Comparison of ENCODE assay signal across 16 cellular contexts in the genomic region with DNA sequence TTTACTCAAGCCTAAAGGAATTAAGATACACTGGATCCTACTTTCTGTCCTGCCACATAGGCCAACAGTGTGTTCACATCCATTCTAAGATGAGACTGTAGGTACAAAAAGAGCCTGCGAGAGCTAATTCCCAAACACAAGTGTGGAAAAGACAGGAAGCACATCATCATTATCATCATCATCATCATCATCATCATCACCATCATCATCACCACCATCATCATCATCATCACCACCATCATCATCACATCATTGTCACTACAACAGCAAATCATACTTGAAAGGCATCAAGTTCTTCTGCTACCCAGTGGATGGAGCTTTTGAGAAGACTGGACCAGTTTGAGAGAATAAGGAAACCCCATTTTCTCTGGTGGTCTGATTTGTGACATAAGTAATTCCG.
DNase-seq lines count a peak whose midpoint lies in the region; ATAC-seq and TF ChIP-seq lines count a peak whose summit lies in the region.
"Had no signal": no experiment of that assay in that cellular context is flagged by ENCODE, and none has a peak within 500 bp of the region (broad histone marks: within the 10 kb centered on the region; RNA-seq: fewer than 3 reads in every experiment).

No MANE protein-coding gene starts in this region.

- H2BK120ac ChIP-seq in IMR-90 (ENCODE audit: low read depth, low read length), result no peak overlapping the region

- CTCF ChIA-PET in HEK293 (lab: Yijun Ruan, JAX) (interaction anchor here (0.6 kb wide), 2 partner anchors 746 to 1594 kb away, joined by 3 read pairs; no protein-coding TSS in a partner anchor), IMR-90 (lab: Yijun Ruan, JAX) (interaction anchor here (0.6 kb wide), 1 partner anchor 257 kb away, joined by 4 read pairs; no protein-coding TSS in a partner anchor)

- H2BK5ac ChIP-seq in IMR-90 (ENCODE audit: low read depth, low read length, poor library complexity, severe bottlenecking), result no peak overlapping the region

- no peaks in the 10 kb centered on the region for H4K20me1 ChIP-seq in IMR-90 (ENCODE audit: insufficient read depth, low read length)

- peak overlapping the region; percentile 4 for H3K27ac Mint-ChIP-seq in neural crest cell (ENCODE audit: unreplicated experiment)
- H3K27ac Mint-ChIP-seq: CD4-positive, alpha-beta memory T cell; GM23338 had no signal

- no peak for TF ChIP-seq CTCF in HEK293 (tag by site-specific recombination; IDR thresholded peaks at IDR 0.05)
- no peak for TF ChIP-seq CTCF in IMR-90 (conservative IDR thresholded peaks at IDR 0.05; ENCODE audit: low read depth, low read length)
- TF ChIP-seq CTCF in neural crest cell (conservative IDR thresholded peaks at IDR 0.05), result no peak
- no peak for TF ChIP-seq CTCF in Peyer's patch (IDR thresholded peaks at IDR 0.05)

- no peaks in the 10 kb centered on the region for H3K27me3 ChIP-seq in IMR-90 (ENCODE audit: control insufficient read depth, insufficient read depth, low read length)
- no peaks in the 10 kb centered on the region for H3K27me3 ChIP-seq in Peyer's patch

- H2BK20ac ChIP-seq in IMR-90 (ENCODE audit: low read depth, low read length), result no peak overlapping the region

- no TSS peak for BruUV-seq in IMR-90 (replicated peaks; lab: Mats Ljungman, UMichigan)

- no peaks in the 10 kb centered on the region for H3K36me3 Mint-ChIP-seq in neural crest cell (ENCODE audit: low read depth)
- H3K36me3 Mint-ChIP-seq: CD4-positive, alpha-beta memory T cell had no signal

- H3K4me1 ChIP-seq in HEK293 (ENCODE audit: control insufficient read depth, insufficient read depth, low read length) (no peaks in the 10 kb centered on the region; the same call in 1 of the 2 replicates), IMR-90 (ENCODE audit: control insufficient read depth, insufficient read depth, low read length) (peaks cover 5% of the 10 kb centered on the region), Peyer's patch (no peaks in the 10 kb centered on the region)

- H3K9me3 ChIP-seq in HEK293 (ENCODE audit: control insufficient read depth, insufficient read depth, low read depth, low read length) (no peaks in the 10 kb centered on the region), IMR-90 (ENCODE audit: control insufficient read depth, insufficient read depth, low read length) (no peaks in the 10 kb centered on the region), Peyer's patch (no peaks in the 10 kb centered on the region)

- no peaks in the 10 kb centered on the region for H3K27me3 Mint-ChIP-seq in neural crest cell (ENCODE audit: low read depth)

- H3K4me3 ChIP-seq in HEK293 (ENCODE audit: low read depth, low read length), result no peak overlapping the region
- H3K4me3 ChIP-seq in IMR-90 (ENCODE audit: insufficient read depth, low read depth, low read length), result no peak overlapping the region
- H3K4me3 ChIP-seq in Peyer's patch, result no peak overlapping the region
- H3K4me3 ChIP-seq: GM23338 had no signal

- no peak for ATAC-seq in IMR-90 (ENCODE audit: low read depth)
- ATAC-seq: GM23338 had no signal

- no peak overlapping the region for H4K91ac ChIP-seq in IMR-90 (ENCODE audit: insufficient read depth, low read depth, low read length)

- H3K9ac ChIP-seq in IMR-90 (ENCODE audit: low read depth, low read length), result no peak overlapping the region

- H4K5ac ChIP-seq in IMR-90 (ENCODE audit: low read depth, low read length), result no peak overlapping the region

- H3K4ac ChIP-seq in IMR-90 (ENCODE audit: low read depth, low read length), result no peak overlapping the region

- no peak overlapping the region for H2AFZ ChIP-seq in IMR-90 (replicated peaks; ENCODE audit: low read length, poor library complexity)
- H2AFZ ChIP-seq: GM23338 had no signal

- no peak overlapping the region for H3K23ac ChIP-seq in IMR-90 (ENCODE audit: low read depth, low read length)

- H3K4me1 Mint-ChIP-seq in neural crest cell, result peaks cover 26% of the 10 kb centered on the region

- no peaks in the 10 kb centered on the region for H3K79me1 ChIP-seq in IMR-90 (ENCODE audit: low read depth in 1 of 2, low read length in 2 of 2)

- no peak overlapping the region for H2AK5ac ChIP-seq in IMR-90 (ENCODE audit: low read depth, low read length)

- no peak overlapping the region for H3K56ac ChIP-seq in IMR-90 (ENCODE audit: extremely low read depth, insufficient read depth, low read length)

- H3K14ac ChIP-seq in IMR-90 (replicated peaks; ENCODE audit: low read depth, low read length), result no peak overlapping the region

- no peak overlapping the region for H2AK9ac ChIP-seq in IMR-90 (replicated peaks; ENCODE audit: low read depth, low read length, poor library complexity)

- H3K36me3 ChIP-seq in HEK293 (ENCODE audit: control insufficient read depth in 2 of 2, insufficient read depth in 1 of 2, low read length in 2 of 2) (no peaks in the 10 kb centered on the region), IMR-90 (ENCODE audit: control insufficient read depth, insufficient read depth, low read length) (no peaks in the 10 kb centered on the region), Peyer's patch (no peaks in the 10 kb centered on the region)

- in situ Hi-C loops in IMR-90 (cut with MboI; ENCODE audit: low sequenced_read_pairs), result no loop called here

- no peak overlapping the region for H3K4me3 Mint-ChIP-seq in neural crest cell
- H3K4me3 Mint-ChIP-seq: CD4-positive, alpha-beta memory T cell; GM23338 had no signal

- H3K27ac ChIP-seq in HEK293 (ENCODE audit: extremely low read depth, low read depth, low read length) (no peak overlapping the region), IMR-90 (ENCODE audit: insufficient read depth, low read length) (no peak overlapping the region), Peyer's patch (no peak overlapping the region)

- no peak overlapping the region for H4K8ac ChIP-seq in IMR-90 (ENCODE audit: low read depth in 2 of 2, low read length in 2 of 2)

- no peak for DNase-seq in IMR-90
- no peak for DNase-seq in neural crest cell (ENCODE audit: low read depth, low spot score)
- DNase-seq in activated gamma-delta T cell (lab: John Stamatoyannopoulos, UW), result no peak
- DNase-seq in Peyer's patch, result no peak
- no peak for DNase-seq in inferior parietal cortex (ENCODE audit: extremely low spot score)
- DNase-seq: C1 segment of cervical spinal cord; Calu3; CD4-positive, alpha-beta memory T cell; COR-L47; DMS53; DMS79 treated with DMSO at 0.1 percent for 48 hours; GF-D8; H7; HCEC 1CT had no signal

- dilution Hi-C loops in IMR-90 (cut with HindIII; ENCODE audit: low sequenced_read_pairs, unreplicated experiment), result no loop called here

- no peak overlapping the region for H3K4me2 ChIP-seq in IMR-90 (ENCODE audit: low read depth, low read length)
- H3K4me2 ChIP-seq: GM23338 had no signal

- POLR2A ChIA-PET in HEK293 (lab: Yijun Ruan, JAX), result no interaction called here
- POLR2A ChIA-PET in IMR-90 (lab: Charles Lee; ENCODE audit: unreplicated experiment), result no interaction called here

- 0 out of 3 replicates have a peak overlapping the region, but pooled peaks have one; percentile 33 for H2BK15ac ChIP-seq in IMR-90 (ENCODE audit: low read depth, low read length)

- H3K9me3 Mint-ChIP-seq in neural crest cell, result peaks cover 4% of the 10 kb centered on the region
- H3K9me3 Mint-ChIP-seq: GM23338 had no signal

- WGBS in IMR-90 (ENCODE audit: extremely low coverage in 2 of 2, insufficient read length in 1 of 2), 2 experiments, result no CpG with 5 or more reads among the region's 2 CpGs

- intact Hi-C loops in IMR-90 (cut with micrococcal nuclease), result loop anchor here (10.0 kb wide), 1 partner anchor 1591 kb away; no protein-coding TSS in a partner anchor

- no peak for TF ChIP-seq RAD21 in IMR-90 (IDR thresholded peaks at IDR 0.05; ENCODE audit: low read length)

- H3K9me1 ChIP-seq in IMR-90 (ENCODE audit: insufficient read depth, low read length), result peaks cover 4% of the 10 kb centered on the region

- H3K18ac ChIP-seq in IMR-90 (ENCODE audit: low read depth, low read length), result no peak overlapping the region

- no peak for TF ChIP-seq POLR2A in IMR-90 (IDR thresholded peaks at IDR 0.05; ENCODE audit: low read depth, low read length)
- no peak for TF ChIP-seq POLR2A in Peyer's patch (IDR thresholded peaks at IDR 0.05)

TF ChIP-seq in HEK293, 187 proteins besides CTCF, POLR2A, EP300 and RAD21:
- TF ChIP-seq, protein P1, sequence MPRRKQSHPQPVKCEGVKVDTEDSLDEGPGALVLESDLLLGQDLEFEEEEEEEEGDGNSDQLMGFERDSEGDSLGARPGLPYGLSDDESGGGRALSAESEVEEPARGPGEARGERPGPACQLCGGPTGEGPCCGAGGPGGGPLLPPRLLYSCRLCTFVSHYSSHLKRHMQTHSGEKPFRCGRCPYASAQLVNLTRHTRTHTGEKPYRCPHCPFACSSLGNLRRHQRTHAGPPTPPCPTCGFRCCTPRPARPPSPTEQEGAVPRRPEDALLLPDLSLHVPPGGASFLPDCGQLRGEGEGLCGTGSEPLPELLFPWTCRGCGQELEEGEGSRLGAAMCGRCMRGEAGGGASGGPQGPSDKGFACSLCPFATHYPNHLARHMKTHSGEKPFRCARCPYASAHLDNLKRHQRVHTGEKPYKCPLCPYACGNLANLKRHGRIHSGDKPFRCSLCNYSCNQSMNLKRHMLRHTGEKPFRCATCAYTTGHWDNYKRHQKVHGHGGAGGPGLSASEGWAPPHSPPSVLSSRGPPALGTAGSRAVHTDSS (tag by site-specific recombination; IDR thresholded peaks at IDR 0.05), result peak; percentile 98
- TF ChIP-seq FEZF1 (tag by site-specific recombination; IDR thresholded peaks at IDR 0.05), result no peak
- TF ChIP-seq ZNF707 (tag by site-specific recombination; IDR thresholded peaks at IDR 0.05), result no peak

TF ChIP-seq in IMR-90, 13 proteins besides CTCF, POLR2A, EP300 and RAD21:
- TF ChIP-seq FOS (IDR thresholded peaks at IDR 0.05; ENCODE audit: low read depth, low read length), result no peak
- no peak for TF ChIP-seq RFX5 (IDR thresholded peaks at IDR 0.05; ENCODE audit: low read depth, low read length)
- no peak for TF ChIP-seq MAZ (IDR thresholded peaks at IDR 0.05; ENCODE audit: borderline replicate concordance, low read depth, low read length)
- TF ChIP-seq CEBPB (IDR thresholded peaks at IDR 0.05; ENCODE audit: low read depth, low read length), result no peak
- TF ChIP-seq MXI1 (IDR thresholded peaks at IDR 0.05; ENCODE audit: borderline replicate concordance, low read depth, low read length), result no peak
TF ChIP-seq in IMR-90: peak in this region for 0.
